In genomic region chr19:289651-290538, GRCh38 we compare ENCODE assay signal across 1 cellular context.
A peak's percentile ranks its signal among the peaks of the same experiment; 100 is the strongest.
TF ChIP-seq lines count a peak whose summit lies in the region.

No MANE protein-coding gene starts in this region.

TF ChIP-seq in HEK293, 187 proteins besides CTCF, POLR2A, EP300 and RAD21 (continued from another document):
- TF ChIP-seq ZSCAN4 (tag by site-specific recombination; IDR thresholded peaks at IDR 0.05) (no peak), ZNF747 (tag by site-specific recombination; IDR thresholded peaks at IDR 0.05) (no peak), GLIS1 (tag by site-specific recombination; IDR thresholded peaks at IDR 0.05) (peak; percentile 58), ZNF239 (tag by site-specific recombination; IDR thresholded peaks at IDR 0.05) (no peak), ZNF677 (tag by site-specific recombination; IDR thresholded peaks at IDR 0.05) (no peak), ZNF16 (tag by site-specific recombination; IDR thresholded peaks at IDR 0.05; ENCODE audit: low read depth) (no peak), KLF1 (tag by site-specific recombination; IDR thresholded peaks at IDR 0.05) (peak; percentile 51; the same call in 1 of the 2 replicates)
